7 cellular contexts compared by ENCODE assay signal in genomic region chr19:51687791-51688664, GRCh38. TPM values are rescaled to one million over a fixed set of nuclear protein-coding genes. Genes with fewer than 3 reads are reported as not detected.
DNase-seq lines count a peak whose midpoint lies in the region; ATAC-seq, FAIRE-seq and TF ChIP-seq lines count a peak whose summit lies in the region.

No MANE protein-coding gene starts in this region.

- DNase-seq in H4 (ENCODE audit: low spot score) (peak; percentile 84), Peyer's patch (no peak), colonic mucosa (peak; percentile 45), left kidney (ENCODE audit: low read depth, low spot score) (peak; percentile 84), GM12892 (ENCODE audit: insufficient read length) (no peak), NCI-H524 treated with DMSO at 0.1 percent for 48 hours (lab: John Stamatoyannopoulos, UW) (no peak)
- DNase-seq in stimulated activated naive CD8-positive, alpha-beta T cell treated with anti-CD3 and anti-CD28 coated beads, Interleukin-15, amount 100 ng/mL, for 72 hours, result no peak

- H3K4me1 ChIP-seq in Peyer's patch (peaks cover 0 to 20% (median 8%) of the 10 kb centered on the region in 4 donors), colonic mucosa (no peaks in the 10 kb centered on the region)

- ATAC-seq in stimulated activated naive CD8-positive, alpha-beta T cell treated with anti-CD3 and anti-CD28 coated beads, Interleukin-15, amount 100 ng/mL, for 72 hours, result no peak

- no peak overlapping the region for H3K27ac Mint-ChIP-seq in stimulated activated naive CD8-positive, alpha-beta T cell treated with anti-CD3 and anti-CD28 coated beads, Interleukin-15, amount 100 ng/mL, for 72 hours

- peaks cover 9 to 24% of the 10 kb centered on the region in 2 donors for H3K9me3 Mint-ChIP-seq in stimulated activated naive CD8-positive, alpha-beta T cell treated with anti-CD3 and anti-CD28 coated beads, Interleukin-15, amount 100 ng/mL, for 72 hours

- peaks cover 36% of the 10 kb centered on the region for H3K4me1 Mint-ChIP-seq in stimulated activated naive CD8-positive, alpha-beta T cell treated with anti-CD3 and anti-CD28 coated beads, Interleukin-15, amount 100 ng/mL, for 72 hours

- TF ChIP-seq POLR2A in Peyer's patch (IDR thresholded peaks at IDR 0.05) (no peak), GM12892 (IDR thresholded peaks at IDR 0.05; ENCODE audit: low read depth, low read length) (no peak)

- TF ChIP-seq CTCF in Peyer's patch (IDR thresholded peaks at IDR 0.05), result no peak
- TF ChIP-seq CTCF in colonic mucosa (IDR thresholded peaks at IDR 0.05), result no peak

- H3K4me3 Mint-ChIP-seq in stimulated activated naive CD8-positive, alpha-beta T cell treated with anti-CD3 and anti-CD28 coated beads, Interleukin-15, amount 100 ng/mL, for 72 hours, result peak overlapping the region; percentile 73 to 85

- peak overlapping the region; percentile 53 to 87 (median 62) for H3K4me3 ChIP-seq in Peyer's patch
- H3K4me3 ChIP-seq in colonic mucosa, result peak overlapping the region; percentile 54

- no peak for FAIRE-seq in GM12892 (lab: Jason Lieb, UNC)

- H3K27me3 ChIP-seq in Peyer's patch (no peaks in the 10 kb centered on the region), colonic mucosa (peaks cover 7% of the 10 kb centered on the region)

- H3K36me3 ChIP-seq in Peyer's patch (no peaks in the 10 kb centered on the region), colonic mucosa (no peaks in the 10 kb centered on the region)

- peaks cover 18% of the 10 kb centered on the region for H3K27me3 Mint-ChIP-seq in stimulated activated naive CD8-positive, alpha-beta T cell treated with anti-CD3 and anti-CD28 coated beads, Interleukin-15, amount 100 ng/mL, for 72 hours

- no peaks in the 10 kb centered on the region for H3K9me3 ChIP-seq in Peyer's patch
- no peaks in the 10 kb centered on the region for H3K9me3 ChIP-seq in colonic mucosa

- peak overlapping the region; percentile 51 to 95 (median 76) for H3K27ac ChIP-seq in Peyer's patch
- peak overlapping the region; percentile 80 for H3K27ac ChIP-seq in colonic mucosa

- H3K9ac ChIP-seq in colonic mucosa (ENCODE audit: low read depth in 2 of 2, low read length in 2 of 2), result peak overlapping the region; percentile 15 to 63

- intact Hi-C loops in colonic mucosa (cut with DNase I), result no loop called here

RNA-seq across cellular contexts. Expression of gene SPACA6, which starts 5.1 kb away (rescaled TPM):
- total RNA-seq in H4 (2014; rRNA removed; shearing (Covaris generic)), result 4.2 and 8.2 TPM in 2 replicates
- total RNA-seq in Peyer's patch (10 to 100 TPM in 3 of 4 donors, 1 to 10 TPM in 1; 3.0 to 29.7 (median 11.6) TPM), colonic mucosa (1 to 10 TPM; 3.0 to 4.3 TPM)
- polyA plus RNA-seq in GM12892 (2012; ENCODE audit: missing spikeins), result 1.1 TPM

RNA-seq across cellular contexts. Expression of gene HAS1, which starts 35.8 kb away (rescaled TPM):
- not detected in 2 replicates for total RNA-seq in H4 (2014; rRNA removed; shearing (Covaris generic))
- under 1 TPM in 1 of 4 donors, not detected in 3; 0.54 TPM for total RNA-seq in Peyer's patch
- under 1 TPM in 1 of 2 donors, not detected in 1; 0.40 TPM for total RNA-seq in colonic mucosa
- not detected for polyA plus RNA-seq in GM12892 (2012; ENCODE audit: missing spikeins)

RNA-seq across cellular contexts. Expression of gene SIGLEC14, which starts 41.4 kb away (rescaled TPM):
- not detected in 2 replicates for total RNA-seq in H4 (2014; rRNA removed; shearing (Covaris generic))
- total RNA-seq in Peyer's patch, result 10 to 100 TPM in 1 of 4 donors, under 1 TPM in 1, not detected in 2; 0.95 to 12.4 TPM
- total RNA-seq in colonic mucosa, result 1 to 10 TPM; 1.1 to 1.5 TPM
- 3.0 TPM for polyA plus RNA-seq in GM12892 (2012; ENCODE audit: missing spikeins)

RNA-seq across cellular contexts. Expression of gene SIGLEC5, which starts 57.8 kb away (rescaled TPM):
- not detected in 2 replicates for total RNA-seq in H4 (2014; rRNA removed; shearing (Covaris generic))
- total RNA-seq in Peyer's patch (1 to 10 TPM in 1 of 4 donors, under 1 TPM in 1, not detected in 2; 0.57 to 9.1 TPM), colonic mucosa (not detected)
- polyA plus RNA-seq in GM12892 (2012; ENCODE audit: missing spikeins), result not detected

Comparison
In these comparisons a context has a peak if more than half of its experiments do, and no peak if none do; other contexts are left out.
1. DNase-seq: peak in H4 (single experiment), colonic mucosa (single experiment) and left kidney (single experiment); none in Peyer's patch (0 of 3), stimulated activated naive CD8-positive, alpha-beta T cell treated with anti-CD3 and anti-CD28 coated beads, Interleukin-15, amount 100 ng/mL, for 72 hours (0 of 2), GM12892 (single experiment) and NCI-H524 treated with DMSO at 0.1 percent for 48 hours (single experiment).